1 cellular context compared by ENCODE assay signal in genomic region chr5:17343675-17344074, GRCh38.
TF ChIP-seq lines count a peak whose summit lies in the region.

No MANE protein-coding gene starts in this region.

TF ChIP-seq in GM23338, 12 proteins besides CTCF, POLR2A, EP300 and RAD21 (continued from another document):
- TF ChIP-seq, protein P1, sequence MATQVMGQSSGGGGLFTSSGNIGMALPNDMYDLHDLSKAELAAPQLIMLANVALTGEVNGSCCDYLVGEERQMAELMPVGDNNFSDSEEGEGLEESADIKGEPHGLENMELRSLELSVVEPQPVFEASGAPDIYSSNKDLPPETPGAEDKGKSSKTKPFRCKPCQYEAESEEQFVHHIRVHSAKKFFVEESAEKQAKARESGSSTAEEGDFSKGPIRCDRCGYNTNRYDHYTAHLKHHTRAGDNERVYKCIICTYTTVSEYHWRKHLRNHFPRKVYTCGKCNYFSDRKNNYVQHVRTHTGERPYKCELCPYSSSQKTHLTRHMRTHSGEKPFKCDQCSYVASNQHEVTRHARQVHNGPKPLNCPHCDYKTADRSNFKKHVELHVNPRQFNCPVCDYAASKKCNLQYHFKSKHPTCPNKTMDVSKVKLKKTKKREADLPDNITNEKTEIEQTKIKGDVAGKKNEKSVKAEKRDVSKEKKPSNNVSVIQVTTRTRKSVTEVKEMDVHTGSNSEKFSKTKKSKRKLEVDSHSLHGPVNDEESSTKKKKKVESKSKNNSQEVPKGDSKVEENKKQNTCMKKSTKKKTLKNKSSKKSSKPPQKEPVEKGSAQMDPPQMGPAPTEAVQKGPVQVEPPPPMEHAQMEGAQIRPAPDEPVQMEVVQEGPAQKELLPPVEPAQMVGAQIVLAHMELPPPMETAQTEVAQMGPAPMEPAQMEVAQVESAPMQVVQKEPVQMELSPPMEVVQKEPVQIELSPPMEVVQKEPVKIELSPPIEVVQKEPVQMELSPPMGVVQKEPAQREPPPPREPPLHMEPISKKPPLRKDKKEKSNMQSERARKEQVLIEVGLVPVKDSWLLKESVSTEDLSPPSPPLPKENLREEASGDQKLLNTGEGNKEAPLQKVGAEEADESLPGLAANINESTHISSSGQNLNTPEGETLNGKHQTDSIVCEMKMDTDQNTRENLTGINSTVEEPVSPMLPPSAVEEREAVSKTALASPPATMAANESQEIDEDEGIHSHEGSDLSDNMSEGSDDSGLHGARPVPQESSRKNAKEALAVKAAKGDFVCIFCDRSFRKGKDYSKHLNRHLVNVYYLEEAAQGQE (IDR thresholded peaks at IDR 0.05; ENCODE audit: unreplicated experiment): no peak
- no peak for TF ChIP-seq EZH2phosphoT487 (IDR thresholded peaks at IDR 0.05; ENCODE audit: unreplicated experiment)
- no peak for TF ChIP-seq POLR2AphosphoS5 (IDR thresholded peaks at IDR 0.05; ENCODE audit: low read depth)
- no peak for TF ChIP-seq ZNF331 (CRISPR knock-in tag; IDR thresholded peaks at IDR 0.05; ENCODE audit: low read depth)
